In the genomic region with DNA sequence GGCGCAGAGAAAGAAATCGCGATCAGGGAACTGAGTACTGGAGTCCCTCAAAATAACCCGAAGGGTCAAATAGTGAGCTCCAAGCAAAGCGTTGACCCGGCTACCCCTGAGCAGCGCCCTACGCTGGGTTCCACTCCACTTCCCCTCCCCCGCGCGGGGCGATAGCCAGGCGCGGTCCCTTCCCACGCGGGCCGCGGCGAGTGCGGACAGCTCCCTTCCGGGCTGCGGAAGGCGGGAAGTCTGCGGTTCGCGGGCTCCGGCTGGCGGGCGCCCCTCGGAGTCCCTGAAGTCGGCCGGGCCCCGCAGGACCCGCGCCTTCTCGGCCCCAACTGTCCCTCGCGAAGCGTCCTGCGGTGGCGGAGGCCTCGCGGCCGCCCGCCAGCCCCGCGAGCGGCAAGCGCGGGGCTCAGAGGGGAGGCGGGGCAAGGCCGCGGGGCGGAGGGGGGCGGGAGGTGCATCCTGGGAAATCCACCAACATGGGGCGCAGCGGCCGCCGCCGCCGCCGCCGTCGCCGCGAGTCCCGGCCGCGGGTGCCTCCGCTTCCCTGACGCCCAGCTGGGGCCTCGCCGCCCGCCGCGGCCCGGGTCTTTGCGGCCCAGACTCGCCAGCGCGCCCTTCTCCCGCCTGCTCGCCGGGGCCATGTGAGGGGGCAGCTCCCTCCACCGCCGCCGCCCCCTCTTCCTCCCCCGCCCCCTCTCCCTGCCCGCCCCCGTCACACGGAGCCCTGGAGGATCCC, we compare ENCODE assay signal across 1 cellular context.
TF ChIP-seq lines count a peak whose summit lies in the region.

A gene (plus strand): TSS at position 457 of the 736 bp plus-strand sequence. CDS start 315 bp downstream, outside the sequence.

TF ChIP-seq in K562, 482 proteins besides CTCF, POLR2A, EP300 and RAD21 (continued from another document and continues in another):
- TF ChIP-seq TEAD1 (CRISPR knock-in tag; IDR thresholded peaks at IDR 0.05) (peak in 1 of 2 experiments; percentile 86; a peak in 1 of 4 replicates), STAT5B (CRISPR knock-in tag; IDR thresholded peaks at IDR 0.05) (no peak), FOXP1 (CRISPR knock-in tag; IDR thresholded peaks at IDR 0.05) (peak; percentile 72; the same call in 1 of the 2 replicates), SIN3A (IDR thresholded peaks at IDR 0.05; ENCODE audit: borderline replicate concordance in 2 of 2, control insufficient read depth in 1 of 2, low read depth in 2 of 2, low read length in 2 of 2) (peak; percentile 37 to 57; a peak in 1 of 4 replicates), GTF2F1 (IDR thresholded peaks at IDR 0.05; ENCODE audit: low read depth, low read length) (no peak), DMBX1 (CRISPR knock-in tag; IDR thresholded peaks at IDR 0.05; ENCODE audit: borderline replicate concordance) (0 out of 2 replicates have a peak, but pooled peaks have one; percentile 38), CBX5 (IDR thresholded peaks at IDR 0.05; ENCODE audit: borderline replicate concordance, low read depth) (peak; percentile 25; the same call in 1 of the 2 replicates), NFIC (IDR thresholded peaks at IDR 0.05) (peak; percentile 52), CSDE1 (IDR thresholded peaks at IDR 0.05) (no peak; a peak in 1 of 4 replicates), RCOR1 (IDR thresholded peaks at IDR 0.05; ENCODE audit: borderline replicate concordance in 1 of 2, low read depth in 2 of 2, low read length in 2 of 2) (0 out of 4 replicates have a peak, but pooled peaks of 1 of the 2 experiments have one; percentile 14), MYC (IDR thresholded peaks at IDR 0.05; ENCODE audit: low read depth, low read length) (peak; percentile 88), MYC (CRISPR knock-in tag; IDR thresholded peaks at IDR 0.05; ENCODE audit: borderline replicate concordance, low read depth) (peak; percentile 61; the same call in 1 of the 2 replicates), CTBP1 (IDR thresholded peaks at IDR 0.05; ENCODE audit: borderline replicate concordance) (peak; percentile 87), RB1 (IDR thresholded peaks at IDR 0.05; ENCODE audit: low read depth) (peak; percentile 99), ZNF445 (CRISPR knock-in tag; IDR thresholded peaks at IDR 0.05; ENCODE audit: low read depth) (no peak), POLR2H (tag; IDR thresholded peaks at IDR 0.05; ENCODE audit: low read depth) (peak; percentile 87), L3MBTL2 (IDR thresholded peaks at IDR 0.05) (peak; percentile 93), PCBP1 (IDR thresholded peaks at IDR 0.05; ENCODE audit: low read depth, low read length, poor library complexity, severe bottlenecking) (peak; percentile 37), NRF1 (conservative IDR thresholded peaks at IDR 0.05 in 1 of 2, IDR thresholded peaks at IDR 0.05 in 1 of 2) (peak; percentile 31 to 49; a peak in 3 of 4 replicates), CBX1 (IDR thresholded peaks at IDR 0.05; ENCODE audit: low read depth) (no peak; the same call in 1 of the 2 replicates), TOE1 (IDR thresholded peaks at IDR 0.05; ENCODE audit: borderline replicate concordance) (no peak; the same call in 1 of the 2 replicates), TOE1 (CRISPR knock-in tag; IDR thresholded peaks at IDR 0.05; ENCODE audit: borderline replicate concordance, low read depth) (no peak)
- TF ChIP-seq, protein P1, sequence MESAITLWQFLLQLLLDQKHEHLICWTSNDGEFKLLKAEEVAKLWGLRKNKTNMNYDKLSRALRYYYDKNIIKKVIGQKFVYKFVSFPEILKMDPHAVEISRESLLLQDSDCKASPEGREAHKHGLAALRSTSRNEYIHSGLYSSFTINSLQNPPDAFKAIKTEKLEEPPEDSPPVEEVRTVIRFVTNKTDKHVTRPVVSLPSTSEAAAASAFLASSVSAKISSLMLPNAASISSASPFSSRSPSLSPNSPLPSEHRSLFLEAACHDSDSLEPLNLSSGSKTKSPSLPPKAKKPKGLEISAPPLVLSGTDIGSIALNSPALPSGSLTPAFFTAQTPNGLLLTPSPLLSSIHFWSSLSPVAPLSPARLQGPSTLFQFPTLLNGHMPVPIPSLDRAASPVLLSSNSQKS (CRISPR knock-in tag; IDR thresholded peaks at IDR 0.05) = no peak
- TF ChIP-seq, protein P2, sequence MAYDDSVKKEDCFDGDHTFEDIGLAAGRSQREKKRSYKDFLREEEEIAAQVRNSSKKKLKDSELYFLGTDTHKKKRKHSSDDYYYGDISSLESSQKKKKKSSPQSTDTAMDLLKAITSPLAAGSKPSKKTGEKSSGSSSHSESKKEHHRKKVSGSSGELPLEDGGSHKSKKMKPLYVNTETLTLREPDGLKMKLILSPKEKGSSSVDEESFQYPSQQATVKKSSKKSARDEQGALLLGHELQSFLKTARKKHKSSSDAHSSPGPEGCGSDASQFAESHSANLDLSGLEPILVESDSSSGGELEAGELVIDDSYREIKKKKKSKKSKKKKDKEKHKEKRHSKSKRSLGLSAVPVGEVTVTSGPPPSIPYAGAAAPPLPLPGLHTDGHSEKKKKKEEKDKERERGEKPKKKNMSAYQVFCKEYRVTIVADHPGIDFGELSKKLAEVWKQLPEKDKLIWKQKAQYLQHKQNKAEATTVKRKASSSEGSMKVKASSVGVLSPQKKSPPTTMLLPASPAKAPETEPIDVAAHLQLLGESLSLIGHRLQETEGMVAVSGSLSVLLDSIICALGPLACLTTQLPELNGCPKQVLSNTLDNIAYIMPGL (CRISPR knock-in tag; IDR thresholded peaks at IDR 0.05) = 0 out of 2 replicates have a peak, but pooled peaks have one; percentile 51
- TF ChIP-seq, protein P3, sequence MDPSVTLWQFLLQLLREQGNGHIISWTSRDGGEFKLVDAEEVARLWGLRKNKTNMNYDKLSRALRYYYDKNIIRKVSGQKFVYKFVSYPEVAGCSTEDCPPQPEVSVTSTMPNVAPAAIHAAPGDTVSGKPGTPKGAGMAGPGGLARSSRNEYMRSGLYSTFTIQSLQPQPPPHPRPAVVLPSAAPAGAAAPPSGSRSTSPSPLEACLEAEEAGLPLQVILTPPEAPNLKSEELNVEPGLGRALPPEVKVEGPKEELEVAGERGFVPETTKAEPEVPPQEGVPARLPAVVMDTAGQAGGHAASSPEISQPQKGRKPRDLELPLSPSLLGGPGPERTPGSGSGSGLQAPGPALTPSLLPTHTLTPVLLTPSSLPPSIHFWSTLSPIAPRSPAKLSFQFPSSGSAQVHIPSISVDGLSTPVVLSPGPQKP (CRISPR knock-in tag; IDR thresholded peaks at IDR 0.05) = no peak
- TF ChIP-seq, protein P4, sequence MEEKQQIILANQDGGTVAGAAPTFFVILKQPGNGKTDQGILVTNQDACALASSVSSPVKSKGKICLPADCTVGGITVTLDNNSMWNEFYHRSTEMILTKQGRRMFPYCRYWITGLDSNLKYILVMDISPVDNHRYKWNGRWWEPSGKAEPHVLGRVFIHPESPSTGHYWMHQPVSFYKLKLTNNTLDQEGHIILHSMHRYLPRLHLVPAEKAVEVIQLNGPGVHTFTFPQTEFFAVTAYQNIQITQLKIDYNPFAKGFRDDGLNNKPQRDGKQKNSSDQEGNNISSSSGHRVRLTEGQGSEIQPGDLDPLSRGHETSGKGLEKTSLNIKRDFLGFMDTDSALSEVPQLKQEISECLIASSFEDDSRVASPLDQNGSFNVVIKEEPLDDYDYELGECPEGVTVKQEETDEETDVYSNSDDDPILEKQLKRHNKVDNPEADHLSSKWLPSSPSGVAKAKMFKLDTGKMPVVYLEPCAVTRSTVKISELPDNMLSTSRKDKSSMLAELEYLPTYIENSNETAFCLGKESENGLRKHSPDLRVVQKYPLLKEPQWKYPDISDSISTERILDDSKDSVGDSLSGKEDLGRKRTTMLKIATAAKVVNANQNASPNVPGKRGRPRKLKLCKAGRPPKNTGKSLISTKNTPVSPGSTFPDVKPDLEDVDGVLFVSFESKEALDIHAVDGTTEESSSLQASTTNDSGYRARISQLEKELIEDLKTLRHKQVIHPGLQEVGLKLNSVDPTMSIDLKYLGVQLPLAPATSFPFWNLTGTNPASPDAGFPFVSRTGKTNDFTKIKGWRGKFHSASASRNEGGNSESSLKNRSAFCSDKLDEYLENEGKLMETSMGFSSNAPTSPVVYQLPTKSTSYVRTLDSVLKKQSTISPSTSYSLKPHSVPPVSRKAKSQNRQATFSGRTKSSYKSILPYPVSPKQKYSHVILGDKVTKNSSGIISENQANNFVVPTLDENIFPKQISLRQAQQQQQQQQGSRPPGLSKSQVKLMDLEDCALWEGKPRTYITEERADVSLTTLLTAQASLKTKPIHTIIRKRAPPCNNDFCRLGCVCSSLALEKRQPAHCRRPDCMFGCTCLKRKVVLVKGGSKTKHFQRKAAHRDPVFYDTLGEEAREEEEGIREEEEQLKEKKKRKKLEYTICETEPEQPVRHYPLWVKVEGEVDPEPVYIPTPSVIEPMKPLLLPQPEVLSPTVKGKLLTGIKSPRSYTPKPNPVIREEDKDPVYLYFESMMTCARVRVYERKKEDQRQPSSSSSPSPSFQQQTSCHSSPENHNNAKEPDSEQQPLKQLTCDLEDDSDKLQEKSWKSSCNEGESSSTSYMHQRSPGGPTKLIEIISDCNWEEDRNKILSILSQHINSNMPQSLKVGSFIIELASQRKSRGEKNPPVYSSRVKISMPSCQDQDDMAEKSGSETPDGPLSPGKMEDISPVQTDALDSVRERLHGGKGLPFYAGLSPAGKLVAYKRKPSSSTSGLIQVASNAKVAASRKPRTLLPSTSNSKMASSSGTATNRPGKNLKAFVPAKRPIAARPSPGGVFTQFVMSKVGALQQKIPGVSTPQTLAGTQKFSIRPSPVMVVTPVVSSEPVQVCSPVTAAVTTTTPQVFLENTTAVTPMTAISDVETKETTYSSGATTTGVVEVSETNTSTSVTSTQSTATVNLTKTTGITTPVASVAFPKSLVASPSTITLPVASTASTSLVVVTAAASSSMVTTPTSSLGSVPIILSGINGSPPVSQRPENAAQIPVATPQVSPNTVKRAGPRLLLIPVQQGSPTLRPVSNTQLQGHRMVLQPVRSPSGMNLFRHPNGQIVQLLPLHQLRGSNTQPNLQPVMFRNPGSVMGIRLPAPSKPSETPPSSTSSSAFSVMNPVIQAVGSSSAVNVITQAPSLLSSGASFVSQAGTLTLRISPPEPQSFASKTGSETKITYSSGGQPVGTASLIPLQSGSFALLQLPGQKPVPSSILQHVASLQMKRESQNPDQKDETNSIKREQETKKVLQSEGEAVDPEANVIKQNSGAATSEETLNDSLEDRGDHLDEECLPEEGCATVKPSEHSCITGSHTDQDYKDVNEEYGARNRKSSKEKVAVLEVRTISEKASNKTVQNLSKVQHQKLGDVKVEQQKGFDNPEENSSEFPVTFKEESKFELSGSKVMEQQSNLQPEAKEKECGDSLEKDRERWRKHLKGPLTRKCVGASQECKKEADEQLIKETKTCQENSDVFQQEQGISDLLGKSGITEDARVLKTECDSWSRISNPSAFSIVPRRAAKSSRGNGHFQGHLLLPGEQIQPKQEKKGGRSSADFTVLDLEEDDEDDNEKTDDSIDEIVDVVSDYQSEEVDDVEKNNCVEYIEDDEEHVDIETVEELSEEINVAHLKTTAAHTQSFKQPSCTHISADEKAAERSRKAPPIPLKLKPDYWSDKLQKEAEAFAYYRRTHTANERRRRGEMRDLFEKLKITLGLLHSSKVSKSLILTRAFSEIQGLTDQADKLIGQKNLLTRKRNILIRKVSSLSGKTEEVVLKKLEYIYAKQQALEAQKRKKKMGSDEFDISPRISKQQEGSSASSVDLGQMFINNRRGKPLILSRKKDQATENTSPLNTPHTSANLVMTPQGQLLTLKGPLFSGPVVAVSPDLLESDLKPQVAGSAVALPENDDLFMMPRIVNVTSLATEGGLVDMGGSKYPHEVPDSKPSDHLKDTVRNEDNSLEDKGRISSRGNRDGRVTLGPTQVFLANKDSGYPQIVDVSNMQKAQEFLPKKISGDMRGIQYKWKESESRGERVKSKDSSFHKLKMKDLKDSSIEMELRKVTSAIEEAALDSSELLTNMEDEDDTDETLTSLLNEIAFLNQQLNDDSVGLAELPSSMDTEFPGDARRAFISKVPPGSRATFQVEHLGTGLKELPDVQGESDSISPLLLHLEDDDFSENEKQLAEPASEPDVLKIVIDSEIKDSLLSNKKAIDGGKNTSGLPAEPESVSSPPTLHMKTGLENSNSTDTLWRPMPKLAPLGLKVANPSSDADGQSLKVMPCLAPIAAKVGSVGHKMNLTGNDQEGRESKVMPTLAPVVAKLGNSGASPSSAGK (IDR thresholded peaks at IDR 0.05) = peak; percentile 70
- TF ChIP-seq, protein P5, sequence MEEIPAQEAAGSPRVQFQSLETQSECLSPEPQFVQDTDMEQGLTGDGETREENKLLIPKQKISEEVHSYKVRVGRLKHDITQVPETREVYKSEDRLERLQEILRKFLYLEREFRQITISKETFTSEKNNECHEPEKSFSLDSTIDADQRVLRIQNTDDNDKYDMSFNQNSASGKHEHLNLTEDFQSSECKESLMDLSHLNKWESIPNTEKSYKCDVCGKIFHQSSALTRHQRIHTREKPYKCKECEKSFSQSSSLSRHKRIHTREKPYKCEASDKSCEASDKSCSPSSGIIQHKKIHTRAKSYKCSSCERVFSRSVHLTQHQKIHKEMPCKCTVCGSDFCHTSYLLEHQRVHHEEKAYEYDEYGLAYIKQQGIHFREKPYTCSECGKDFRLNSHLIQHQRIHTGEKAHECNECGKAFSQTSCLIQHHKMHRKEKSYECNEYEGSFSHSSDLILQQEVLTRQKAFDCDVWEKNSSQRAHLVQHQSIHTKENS (CRISPR knock-in tag; IDR thresholded peaks at IDR 0.05) = no peak
- TF ChIP-seq, protein P6, sequence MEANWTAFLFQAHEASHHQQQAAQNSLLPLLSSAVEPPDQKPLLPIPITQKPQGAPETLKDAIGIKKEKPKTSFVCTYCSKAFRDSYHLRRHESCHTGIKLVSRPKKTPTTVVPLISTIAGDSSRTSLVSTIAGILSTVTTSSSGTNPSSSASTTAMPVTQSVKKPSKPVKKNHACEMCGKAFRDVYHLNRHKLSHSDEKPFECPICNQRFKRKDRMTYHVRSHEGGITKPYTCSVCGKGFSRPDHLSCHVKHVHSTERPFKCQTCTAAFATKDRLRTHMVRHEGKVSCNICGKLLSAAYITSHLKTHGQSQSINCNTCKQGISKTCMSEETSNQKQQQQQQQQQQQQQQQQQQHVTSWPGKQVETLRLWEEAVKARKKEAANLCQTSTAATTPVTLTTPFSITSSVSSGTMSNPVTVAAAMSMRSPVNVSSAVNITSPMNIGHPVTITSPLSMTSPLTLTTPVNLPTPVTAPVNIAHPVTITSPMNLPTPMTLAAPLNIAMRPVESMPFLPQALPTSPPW (CRISPR knock-in tag; IDR thresholded peaks at IDR 0.05) = peak; percentile 98
- TF ChIP-seq, protein P7, sequence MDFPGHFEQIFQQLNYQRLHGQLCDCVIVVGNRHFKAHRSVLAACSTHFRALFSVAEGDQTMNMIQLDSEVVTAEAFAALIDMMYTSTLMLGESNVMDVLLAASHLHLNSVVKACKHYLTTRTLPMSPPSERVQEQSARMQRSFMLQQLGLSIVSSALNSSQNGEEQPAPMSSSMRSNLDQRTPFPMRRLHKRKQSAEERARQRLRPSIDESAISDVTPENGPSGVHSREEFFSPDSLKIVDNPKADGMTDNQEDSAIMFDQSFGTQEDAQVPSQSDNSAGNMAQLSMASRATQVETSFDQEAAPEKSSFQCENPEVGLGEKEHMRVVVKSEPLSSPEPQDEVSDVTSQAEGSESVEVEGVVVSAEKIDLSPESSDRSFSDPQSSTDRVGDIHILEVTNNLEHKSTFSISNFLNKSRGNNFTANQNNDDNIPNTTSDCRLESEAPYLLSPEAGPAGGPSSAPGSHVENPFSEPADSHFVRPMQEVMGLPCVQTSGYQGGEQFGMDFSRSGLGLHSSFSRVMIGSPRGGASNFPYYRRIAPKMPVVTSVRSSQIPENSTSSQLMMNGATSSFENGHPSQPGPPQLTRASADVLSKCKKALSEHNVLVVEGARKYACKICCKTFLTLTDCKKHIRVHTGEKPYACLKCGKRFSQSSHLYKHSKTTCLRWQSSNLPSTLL (IDR thresholded peaks at IDR 0.05) = no peak
